20 cellular contexts compared by ENCODE assay signal in the genomic region with DNA sequence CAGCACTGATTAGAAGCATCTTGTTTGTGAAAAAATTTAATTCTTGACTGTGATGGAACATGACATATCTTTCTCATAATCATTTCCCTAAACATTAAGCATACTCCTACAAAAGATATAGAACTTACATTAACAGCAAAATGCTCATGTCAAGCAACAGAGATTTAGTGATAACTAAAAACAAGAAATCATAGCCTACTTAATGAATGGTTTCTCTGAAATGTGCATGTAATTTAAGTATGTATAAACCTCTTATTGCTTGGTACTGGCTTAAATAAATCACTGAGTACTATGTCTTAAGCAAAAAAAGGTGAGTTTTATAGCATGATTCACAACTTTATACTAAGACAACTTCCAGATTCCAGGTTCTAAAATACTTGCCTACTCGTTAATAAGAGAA. TPM values are rescaled to one million over a fixed set of nuclear protein-coding genes. Genes with fewer than 3 reads are reported as not detected.
DNase-seq lines count a peak whose midpoint lies in the region; ATAC-seq and TF ChIP-seq lines count a peak whose summit lies in the region.
"Had no signal": no experiment of that assay in that cellular context is flagged by ENCODE, and none has a peak within 500 bp of the region (broad histone marks: within the 10 kb centered on the region; RNA-seq: fewer than 3 reads in every experiment).

No MANE protein-coding gene starts in this region.

- H3K27me3 ChIP-seq in sigmoid colon = no peaks in the 10 kb centered on the region

- no peak for TF ChIP-seq EP300 in sigmoid colon (IDR thresholded peaks at IDR 0.05)

- peaks cover 4% of the 10 kb centered on the region for H3K4me1 ChIP-seq in HEK293 (ENCODE audit: control insufficient read depth, insufficient read depth, low read length)
- peaks cover 0 to 42% (median 24%) of the 10 kb centered on the region in 4 donors for H3K4me1 ChIP-seq in sigmoid colon

- H3K36me3 ChIP-seq in HEK293 (ENCODE audit: control insufficient read depth in 2 of 2, insufficient read depth in 1 of 2, low read length in 2 of 2) (peaks cover 76 to 97% of the 10 kb centered on the region in 2 experiments), sigmoid colon (peaks cover 23 to 99% (median 64%) of the 10 kb centered on the region in 4 donors)

- 59 to 65% methylated on average over 1 of the region's 1 CpG for WGBS in sigmoid colon, 2 donors

- POLR2A ChIA-PET in HEK293 (lab: Yijun Ruan, JAX) = interaction anchor here (0.5 to 1.7 kb wide), 3 partner anchors 9 to 86 kb away, joined by 3 to 7 read pairs (median 5); a partner anchor contains a TSS

- H3K4me1 Mint-ChIP-seq in activated naive CD8-positive, alpha-beta T cell treated with anti-CD3 and anti-CD28 coated beads, Interleukin-2, amount 50 U/mL, for 24 hours = peaks cover 44% of the 10 kb centered on the region
- peaks cover 45% of the 10 kb centered on the region for H3K4me1 Mint-ChIP-seq in activated naive CD8-positive, alpha-beta T cell treated with anti-CD3 and anti-CD28 coated beads for 36 hours
- peaks cover 28% of the 10 kb centered on the region for H3K4me1 Mint-ChIP-seq in T-helper 17 cell

- intact Hi-C loops in sigmoid colon (cut with DNase I) = loop anchor here (10.0 kb wide), 1 partner anchor 176 kb away; no protein-coding TSS in a partner anchor

- H3K36me3 Mint-ChIP-seq in activated naive CD8-positive, alpha-beta T cell treated with anti-CD3 and anti-CD28 coated beads, Interleukin-2, amount 50 U/mL, for 24 hours (ENCODE audit: low read depth) = peaks cover 84% of the 10 kb centered on the region
- H3K36me3 Mint-ChIP-seq in activated naive CD8-positive, alpha-beta T cell treated with anti-CD3 and anti-CD28 coated beads for 36 hours = peaks cover 49% of the 10 kb centered on the region
- H3K36me3 Mint-ChIP-seq in T-helper 17 cell (ENCODE audit: low read depth) = peaks cover 4% of the 10 kb centered on the region

- no peak for ATAC-seq in activated naive CD8-positive, alpha-beta T cell treated with anti-CD3 and anti-CD28 coated beads, Interleukin-2, amount 50 U/mL, for 24 hours
- no peak for ATAC-seq in T-helper 17 cell
- ATAC-seq in GM21737 (IDR thresholded peaks at IDR 0.05; ENCODE audit: unreplicated experiment) = no peak
- ATAC-seq: A549, HCT116, Panc1, Right ventricle myocardium inferior had no signal

- H3K27ac Mint-ChIP-seq in activated naive CD8-positive, alpha-beta T cell treated with anti-CD3 and anti-CD28 coated beads, Interleukin-2, amount 50 U/mL, for 24 hours = peak overlapping the region; percentile 80
- H3K27ac Mint-ChIP-seq in activated naive CD8-positive, alpha-beta T cell treated with anti-CD3 and anti-CD28 coated beads for 36 hours = no peak overlapping the region
- H3K27ac Mint-ChIP-seq in T-helper 17 cell = peak overlapping the region; percentile 66

- no peaks in the 10 kb centered on the region for H3K27me3 Mint-ChIP-seq in activated naive CD8-positive, alpha-beta T cell treated with anti-CD3 and anti-CD28 coated beads, Interleukin-2, amount 50 U/mL, for 24 hours
- no peaks in the 10 kb centered on the region for H3K27me3 Mint-ChIP-seq in activated naive CD8-positive, alpha-beta T cell treated with anti-CD3 and anti-CD28 coated beads for 36 hours
- H3K27me3 Mint-ChIP-seq in T-helper 17 cell = no peaks in the 10 kb centered on the region

- H3K9me3 ChIP-seq in HEK293 (ENCODE audit: control insufficient read depth, insufficient read depth, low read depth, low read length) = no peaks in the 10 kb centered on the region
- H3K9me3 ChIP-seq in T-helper 17 cell (ENCODE audit: control insufficient read depth, low read length, poor library complexity, severe bottlenecking) = no peaks in the 10 kb centered on the region
- H3K9me3 ChIP-seq in sigmoid colon = no peaks in the 10 kb centered on the region
- H3K9me3 ChIP-seq: A549, SK-N-SH had no signal

- DNase-seq in activated naive CD8-positive, alpha-beta T cell treated with anti-CD3 and anti-CD28 coated beads, Interleukin-2, amount 50 U/mL, for 24 hours = no peak
- DNase-seq in activated naive CD8-positive, alpha-beta T cell treated with anti-CD3 and anti-CD28 coated beads for 36 hours = no peak
- DNase-seq in T-helper 17 cell (no peak), sigmoid colon (no peak), NCI-H2196 (lab: John Stamatoyannopoulos, UW; ENCODE audit: unreplicated experiment) (no peak)
- DNase-seq: C1 segment of cervical spinal cord, DMS153, EL, KG1, NCI-H1436, NCI-H2029 treated with DMSO at 0.1 percent for 48 hours, NCI-H510A treated with DMSO at 0.1 percent for 48 hours, NCI-H82, SK-N-SH had no signal

- no peaks in the 10 kb centered on the region for H3K9me3 Mint-ChIP-seq in activated naive CD8-positive, alpha-beta T cell treated with anti-CD3 and anti-CD28 coated beads, Interleukin-2, amount 50 U/mL, for 24 hours
- H3K9me3 Mint-ChIP-seq in activated naive CD8-positive, alpha-beta T cell treated with anti-CD3 and anti-CD28 coated beads for 36 hours = no peaks in the 10 kb centered on the region

- CTCF ChIA-PET in HEK293 (lab: Yijun Ruan, JAX) = no interaction called here

- no peak overlapping the region for H3K4me3 ChIP-seq in HEK293 (ENCODE audit: low read depth, low read length)
- H3K4me3 ChIP-seq in sigmoid colon = no peak overlapping the region
- H3K4me3 ChIP-seq: A549 had no signal

- TF ChIP-seq CTCF in HEK293 (tag by site-specific recombination; IDR thresholded peaks at IDR 0.05) (no peak), sigmoid colon (IDR thresholded peaks at IDR 0.05) (no peak)

- TF ChIP-seq POLR2A in sigmoid colon (IDR thresholded peaks at IDR 0.05) = no peak

- no peak overlapping the region for H3K4me3 Mint-ChIP-seq in activated naive CD8-positive, alpha-beta T cell treated with anti-CD3 and anti-CD28 coated beads, Interleukin-2, amount 50 U/mL, for 24 hours
- H3K4me3 Mint-ChIP-seq in activated naive CD8-positive, alpha-beta T cell treated with anti-CD3 and anti-CD28 coated beads for 36 hours = no peak overlapping the region
- H3K4me3 Mint-ChIP-seq in T-helper 17 cell = no peak overlapping the region

- H3K27ac ChIP-seq in HEK293 (ENCODE audit: extremely low read depth, low read depth, low read length) (no peak overlapping the region), sigmoid colon (no peak overlapping the region)
- H3K27ac ChIP-seq: A549 had no signal

TF ChIP-seq in HEK293, 187 proteins besides CTCF, POLR2A, EP300 and RAD21:
- 0 out of 2 replicates have a peak, but pooled peaks have one; percentile 23 for TF ChIP-seq SP7 (tag by site-specific recombination; IDR thresholded peaks at IDR 0.05)
- TF ChIP-seq GLIS2 (tag by site-specific recombination; IDR thresholded peaks at IDR 0.05) = no peak
TF ChIP-seq in HEK293: peak in this region for 1.

RNA-seq across cellular contexts. Expression of a gene that starts 9.3 kb away (rescaled TPM):
- total RNA-seq in activated naive CD8-positive, alpha-beta T cell treated with anti-CD3 and anti-CD28 coated beads for 36 hours = 100 to 1,000 TPM; 121 to 137 TPM
- total RNA-seq in T-helper 17 cell = 10 to 100 TPM; 35.1 to 37.6 TPM
- total RNA-seq in sigmoid colon = 100 to 1,000 TPM; 206 to 512 (median 398) TPM
- polyA plus RNA-seq in sigmoid colon = 100 to 1,000 TPM; 332 to 621 (median 592) TPM

RNA-seq across cellular contexts. Expression of a gene that starts 9.3 kb away (rescaled TPM):
- total RNA-seq in activated naive CD8-positive, alpha-beta T cell treated with anti-CD3 and anti-CD28 coated beads for 36 hours = 10 to 100 TPM; 37.2 to 38.2 TPM
- 10 to 100 TPM; 16.8 to 19.4 TPM for total RNA-seq in T-helper 17 cell
- total RNA-seq in sigmoid colon = 10 to 100 TPM; 25.2 to 39.2 (median 32.3) TPM
- 10 to 100 TPM; 19.0 to 29.8 (median 19.2) TPM for polyA plus RNA-seq in sigmoid colon

RNA-seq across cellular contexts. Expression of a gene that starts 33.6 kb away (rescaled TPM):
- 100 to 1,000 TPM; 330 to 349 TPM for total RNA-seq in activated naive CD8-positive, alpha-beta T cell treated with anti-CD3 and anti-CD28 coated beads for 36 hours
- 1,000 to 10,000 TPM; 1,047 to 1,109 TPM for total RNA-seq in T-helper 17 cell
- total RNA-seq in sigmoid colon = 100 to 1,000 TPM; 281 to 408 (median 296) TPM
- 100 to 1,000 TPM in 1 of 3 donors, 10 to 100 TPM in 2; 68.2 to 166 (median 94.9) TPM for polyA plus RNA-seq in sigmoid colon

RNA-seq across cellular contexts. Expression of a gene that starts 43.8 kb away (rescaled TPM):
- total RNA-seq in activated naive CD8-positive, alpha-beta T cell treated with anti-CD3 and anti-CD28 coated beads for 36 hours = 100 to 1,000 TPM; 290 to 304 TPM
- total RNA-seq in T-helper 17 cell (100 to 1,000 TPM; 215 to 250 TPM), sigmoid colon (100 to 1,000 TPM in 2 of 4 donors, 10 to 100 TPM in 2; 56.5 to 156 (median 90.1) TPM)
- polyA plus RNA-seq in sigmoid colon = 100 to 1,000 TPM in 1 of 3 donors, 10 to 100 TPM in 2; 71.5 to 118 (median 76.8) TPM

RNA-seq across cellular contexts. Expression of a gene that starts 43.8 kb away (rescaled TPM):
- 100 to 1,000 TPM; 161 to 169 TPM for total RNA-seq in activated naive CD8-positive, alpha-beta T cell treated with anti-CD3 and anti-CD28 coated beads for 36 hours
- total RNA-seq in T-helper 17 cell = 10 to 100 TPM; 86.0 to 87.8 TPM
- 10 to 100 TPM; 24.6 to 26.4 (median 25.7) TPM for total RNA-seq in sigmoid colon
- 10 to 100 TPM; 10.2 to 23.1 (median 12.0) TPM for polyA plus RNA-seq in sigmoid colon
